Comparison of ENCODE assay signal across 1 cellular context in the genomic region with DNA sequence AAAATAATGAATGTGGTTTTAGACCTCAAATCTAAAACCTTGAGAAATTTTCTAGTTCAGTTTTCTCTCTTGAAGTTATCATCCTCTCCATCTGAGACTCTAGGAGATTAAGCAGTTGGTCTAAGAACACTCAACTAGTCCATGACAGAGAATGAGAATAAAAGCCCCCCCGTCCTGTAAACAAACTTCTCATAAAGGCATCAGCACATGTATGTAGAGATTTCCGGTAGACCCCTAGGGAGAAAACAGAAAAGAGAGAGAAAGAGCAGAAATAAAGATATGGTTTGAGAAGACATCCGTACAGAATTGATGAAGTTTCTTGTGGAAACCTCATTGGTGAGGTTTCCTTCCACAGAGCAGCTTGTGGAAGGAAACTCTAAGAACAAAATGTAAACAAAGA.
TF ChIP-seq lines count a peak whose summit lies in the region.

No MANE protein-coding gene starts in this region.

TF ChIP-seq in GM12878, 131 proteins besides CTCF, POLR2A, EP300 and RAD21 (continued from another document):
- no peak for TF ChIP-seq RB1 (IDR thresholded peaks at IDR 0.05; ENCODE audit: borderline replicate concordance)
- no peak for TF ChIP-seq POLR2AphosphoS5 (IDR thresholded peaks at IDR 0.05; ENCODE audit: low read length)
